In the genomic region with DNA sequence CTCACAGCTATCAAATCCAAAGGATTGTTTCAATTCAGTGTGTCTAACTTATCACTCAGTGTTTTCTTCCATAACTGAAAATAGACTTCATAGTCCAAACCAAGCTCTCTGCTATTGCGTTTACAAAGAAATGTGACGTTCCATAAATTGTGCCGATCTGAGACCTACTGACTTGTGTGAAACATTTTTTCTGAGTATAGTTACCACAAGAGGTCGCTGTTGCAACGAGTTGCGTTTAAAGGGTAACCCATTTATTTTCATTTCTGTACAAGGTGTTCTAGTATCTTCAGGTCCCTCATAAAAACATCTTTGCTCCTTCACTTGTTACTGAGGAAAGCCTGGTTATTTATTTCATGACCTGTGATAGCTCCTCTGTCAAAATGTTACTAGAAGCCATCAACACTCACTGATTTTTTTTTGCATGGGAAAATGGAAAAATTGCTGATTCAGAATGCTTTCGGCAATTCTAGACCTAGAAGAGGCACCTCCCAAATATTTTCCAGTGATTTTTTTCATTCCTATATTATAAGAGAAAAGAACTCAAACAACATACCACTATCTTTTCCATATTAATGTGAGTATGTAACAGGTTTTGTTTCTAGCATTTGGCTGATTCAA, we compare ENCODE assay signal across 9 cellular contexts.
DNase-seq lines count a peak whose midpoint lies in the region; ATAC-seq and TF ChIP-seq lines count a peak whose summit lies in the region.
"Had no signal": no experiment of that assay in that cellular context is flagged by ENCODE, and none has a peak within 500 bp of the region (broad histone marks: within the 10 kb centered on the region; RNA-seq: fewer than 3 reads in every experiment).

No MANE protein-coding gene starts in this region.

- H3K4me3 ChIP-seq in Peyer's patch (no peak overlapping the region), mucosa of descending colon (no peak overlapping the region)

- H3K4me1 ChIP-seq in Peyer's patch (no peaks in the 10 kb centered on the region), mucosa of descending colon (ENCODE audit: low read depth) (no peaks in the 10 kb centered on the region)

- H3K36me3 Mint-ChIP-seq in HFFc6 (ENCODE audit: low read depth) (peaks cover 5% of the 10 kb centered on the region; the same call in 1 of the 2 replicates), brain (no peaks in the 10 kb centered on the region)

- H3K36me3 ChIP-seq in Peyer's patch: no peaks in the 10 kb centered on the region
- H3K36me3 ChIP-seq in mucosa of descending colon (ENCODE audit: low read depth): no peaks in the 10 kb centered on the region

- no peak for TF ChIP-seq POLR2A in Peyer's patch (IDR thresholded peaks at IDR 0.05)

- H3K27me3 Mint-ChIP-seq in HFFc6 (ENCODE audit: insufficient read depth) (no peaks in the 10 kb centered on the region), brain (peaks cover 7% of the 10 kb centered on the region)

- H3K9me3 Mint-ChIP-seq in HFFc6 (peaks cover 31% of the 10 kb centered on the region), brain (peaks cover 0 to 5% (median 0%) of the 10 kb centered on the region in 5 experiments)

- peak; percentile 70 for ATAC-seq in mucosa of descending colon
- ATAC-seq in GM21515 (IDR thresholded peaks at IDR 0.05; ENCODE audit: unreplicated experiment): no peak
- no peak for ATAC-seq in GM19467 (IDR thresholded peaks at IDR 0.05; ENCODE audit: unreplicated experiment)

- H3K27me3 ChIP-seq in Peyer's patch: no peaks in the 10 kb centered on the region

- H3K4me3 Mint-ChIP-seq in HFFc6 (no peak overlapping the region), brain (no peak overlapping the region)
- H3K4me3 Mint-ChIP-seq: dendritic cell treated with granulocyte-macrophage colony-stimulating factor and Interleukin-4, amounts not matched to agents 40 ng/mL and 50 ng/mL, for 4 days had no signal

- peak; percentile 52 for DNase-seq in NCI-H2227 (lab: John Stamatoyannopoulos, UW; ENCODE audit: unreplicated experiment)
- DNase-seq in NCI-H2227 treated with DMSO at 0.1 percent for 48 hours (lab: John Stamatoyannopoulos, UW): no peak
- no peak for DNase-seq in HFFc6
- peak in 1 of 3 donors; percentile 61 for DNase-seq in Peyer's patch
- DNase-seq in mucosa of descending colon: peak in 1 of 3 donors; percentile 67

- H3K27ac Mint-ChIP-seq in HFFc6 (no peak overlapping the region), brain (no peak overlapping the region)
- H3K27ac Mint-ChIP-seq: dendritic cell treated with granulocyte-macrophage colony-stimulating factor and Interleukin-4, amounts not matched to agents 40 ng/mL and 50 ng/mL, for 4 days had no signal

- TF ChIP-seq CTCF in HFFc6 (IDR thresholded peaks at IDR 0.05) (peak; percentile 72), Peyer's patch (IDR thresholded peaks at IDR 0.05) (peak; percentile 10 to 53 (median 42)), brain (conservative IDR thresholded peaks at IDR 0.05) (peak; percentile 32 to 71), mucosa of descending colon (IDR thresholded peaks at IDR 0.05) (peak; percentile 70)

- no peaks in the 10 kb centered on the region for H3K9me3 ChIP-seq in Peyer's patch
- H3K9me3 ChIP-seq in mucosa of descending colon: no peaks in the 10 kb centered on the region

- intact Hi-C loops in mucosa of descending colon (cut with DNase I, micrococcal nuclease): no loop called here

- no peak overlapping the region for H3K27ac ChIP-seq in Peyer's patch

- no peaks in the 10 kb centered on the region for H3K4me1 Mint-ChIP-seq in HFFc6 (ENCODE audit: low read depth)
- H3K4me1 Mint-ChIP-seq in brain: no peaks in the 10 kb centered on the region
